8 cellular contexts compared by ENCODE assay signal in genomic region chr19:4471400-4472173, GRCh38. TPM values are rescaled to one million over a fixed set of nuclear protein-coding genes. Genes with fewer than 3 reads are reported as not detected.
DNase-seq lines count a peak whose midpoint lies in the region; TF ChIP-seq lines count a peak whose summit lies in the region.

No MANE protein-coding gene starts in this region.

- H3K4me1 ChIP-seq in ES-I3 (ENCODE audit: insufficient read depth, low read length) (no peaks in the 10 kb centered on the region), MM.1S (ENCODE audit: low read length) (0 out of 2 replicates have a peak, but pooled peaks cover 4% of the 10 kb centered on the region), neural progenitor cell (peaks cover 5% of the 10 kb centered on the region), stomach smooth muscle (ENCODE audit: control insufficient read depth, insufficient read depth, low read length) (peaks cover 30% of the 10 kb centered on the region)

- H3K27ac ChIP-seq in MM.1S (ENCODE audit: low read length) (peak overlapping the region; percentile 73), neural progenitor cell (no peak overlapping the region), stomach smooth muscle (ENCODE audit: low read length) (peak overlapping the region; percentile 89)

- H3K27me3 ChIP-seq in MM.1S (replicated peaks; ENCODE audit: insufficient read depth, low read length) (no peaks in the 10 kb centered on the region), neural progenitor cell (no peaks in the 10 kb centered on the region), stomach smooth muscle (ENCODE audit: control insufficient read depth in 1 of 2, insufficient read depth in 2 of 2, low read length in 2 of 2) (no peaks in the 10 kb centered on the region)

- no peak overlapping the region for H3K4me3 Mint-ChIP-seq in neural progenitor cell

- H3K36me3 Mint-ChIP-seq in neural progenitor cell, result peaks cover 2% of the 10 kb centered on the region

- DNase-seq in HCEC 1CT (peak; percentile 100), MM.1S (peak; percentile 100), SHP77 (lab: John Stamatoyannopoulos, UW) (peak; percentile 100), activated gamma-delta T cell (lab: John Stamatoyannopoulos, UW) (peak; percentile 61), foreskin melanocyte (peak; percentile 100), neural progenitor cell (ENCODE audit: low spot score) (peak; percentile 100)

- H3K9me3 Mint-ChIP-seq in neural progenitor cell, result no peaks in the 10 kb centered on the region

- H3K36me3 ChIP-seq in ES-I3 (ENCODE audit: insufficient read depth, low read length) (peaks cover 10% of the 10 kb centered on the region), MM.1S (replicated peaks; ENCODE audit: insufficient read depth, low read length) (no peaks in the 10 kb centered on the region), neural progenitor cell (no peaks in the 10 kb centered on the region), stomach smooth muscle (ENCODE audit: control insufficient read depth in 2 of 2, insufficient read depth in 2 of 2, low read length in 2 of 2) (peaks cover 3 to 4% of the 10 kb centered on the region in 2 donors)

- H3K9me3 ChIP-seq in ES-I3 (ENCODE audit: control insufficient read depth, insufficient read depth, low read length) (no peaks in the 10 kb centered on the region), MM.1S (replicated peaks; ENCODE audit: insufficient read depth, low read length) (no peaks in the 10 kb centered on the region), neural progenitor cell (ENCODE audit: low read depth) (no peaks in the 10 kb centered on the region), stomach smooth muscle (ENCODE audit: control insufficient read depth in 2 of 2, low read length in 2 of 2) (no peaks in the 10 kb centered on the region)

- no peaks in the 10 kb centered on the region for H3K9me2 ChIP-seq in MM.1S (replicated peaks; ENCODE audit: insufficient read depth, low read length)

- H3K79me2 ChIP-seq in MM.1S (ENCODE audit: low read length), result peaks cover 31% of the 10 kb centered on the region
- peaks cover 44% of the 10 kb centered on the region for H3K79me2 ChIP-seq in neural progenitor cell (ENCODE audit: low read depth)

- H3F3A ChIP-seq in MM.1S (ENCODE audit: insufficient read depth, low read length), result peaks cover 5% of the 10 kb centered on the region; the same call in 1 of the 2 replicates
- H3F3A ChIP-seq in neural progenitor cell (ENCODE audit: low read depth), result peaks cover 19% of the 10 kb centered on the region

- H3K4me3 ChIP-seq in MM.1S (ENCODE audit: low read length), result peak overlapping the region; percentile 83
- peak overlapping the region; percentile 100 for H3K4me3 ChIP-seq in neural progenitor cell
- H3K4me3 ChIP-seq in stomach smooth muscle (ENCODE audit: low read length in 2 of 2), result peak overlapping the region; percentile 57 to 86

- peak overlapping the region; percentile 79 for H2AFZ ChIP-seq in MM.1S (ENCODE audit: low read length)
- H2AFZ ChIP-seq in neural progenitor cell (replicated peaks), result peak overlapping the region; percentile 81

- H4K20me1 ChIP-seq in MM.1S (ENCODE audit: insufficient read depth, low read length) (no peaks in the 10 kb centered on the region), neural progenitor cell (ENCODE audit: low read depth) (peaks cover 28% of the 10 kb centered on the region)

- peak overlapping the region; percentile 70 for H3K4me2 ChIP-seq in MM.1S (ENCODE audit: low read depth, low read length)
- peak overlapping the region; percentile 85 for H3K4me2 ChIP-seq in neural progenitor cell

- no peak overlapping the region for H3K27ac Mint-ChIP-seq in neural progenitor cell

- no peak for TF ChIP-seq CTCF in MM.1S (IDR thresholded peaks at IDR 0.05; ENCODE audit: low read length)
- no peak for TF ChIP-seq CTCF in neural progenitor cell (IDR thresholded peaks at IDR 0.05)

- peak overlapping the region; percentile 90 for H3K9ac ChIP-seq in ES-I3 (ENCODE audit: low read depth, low read length)
- peak overlapping the region; percentile 73 for H3K9ac ChIP-seq in MM.1S (ENCODE audit: low read length)
- peak overlapping the region; percentile 51 for H3K9ac ChIP-seq in neural progenitor cell
- peak overlapping the region; percentile 73 to 81 for H3K9ac ChIP-seq in stomach smooth muscle (ENCODE audit: low read length in 2 of 2)

- peaks cover 5% of the 10 kb centered on the region for H3K27me3 Mint-ChIP-seq in neural progenitor cell (ENCODE audit: insufficient read depth, low read depth)

- H3K4me1 Mint-ChIP-seq in neural progenitor cell, result peaks cover 11% of the 10 kb centered on the region

RNA-seq across cellular contexts. Expression of gene HDGFL2, which starts 0.5 kb away (rescaled TPM):
- 36.0 and 166 TPM in 2 replicates for total RNA-seq in neural progenitor cell (ENCODE audit: low replicate concordance)

RNA-seq across cellular contexts. Expression of gene UBXN6, which starts 14.0 kb away (rescaled TPM):
- total RNA-seq in neural progenitor cell (ENCODE audit: low replicate concordance), result 24.9 and 42.7 TPM in 2 replicates

RNA-seq across cellular contexts. Expression of gene PLIN4, which starts 46.7 kb away (rescaled TPM):
- 0.15 TPM in 1 of 2 replicates, not detected in the other for total RNA-seq in neural progenitor cell (ENCODE audit: low replicate concordance)
